10 cellular contexts compared by ENCODE assay signal in the genomic region with DNA sequence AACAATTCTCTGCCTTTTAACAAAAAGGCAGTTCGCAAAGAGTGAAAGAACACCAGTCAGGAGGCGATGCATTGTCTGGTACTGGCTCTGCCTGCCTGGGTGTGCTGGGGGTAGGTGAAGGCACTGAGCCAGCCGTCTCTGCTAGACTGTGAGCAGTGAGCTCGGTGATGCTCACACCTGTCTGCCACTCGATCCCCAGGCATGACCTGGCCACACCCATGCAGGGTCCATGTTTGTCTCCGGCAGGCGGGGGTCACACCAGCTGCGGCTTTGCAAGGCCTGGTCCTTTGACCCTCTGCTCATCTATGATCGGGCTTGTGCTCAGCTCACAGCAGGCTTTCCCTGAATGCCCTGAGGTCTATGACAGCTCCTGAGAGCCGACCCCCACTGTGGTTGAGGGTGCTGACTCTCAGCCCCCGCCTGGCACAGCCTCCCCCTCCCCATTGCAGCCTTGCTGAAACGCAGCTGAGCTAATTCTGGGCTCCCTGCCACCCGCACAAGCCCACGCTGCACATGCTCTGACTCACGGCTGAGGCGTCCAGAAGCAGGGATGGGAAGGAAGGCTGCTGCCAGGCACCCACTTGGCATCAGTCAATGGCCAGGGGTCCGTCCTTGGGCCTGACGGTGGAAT. TPM values are rescaled to one million over a fixed set of nuclear protein-coding genes. Genes with fewer than 3 reads are reported as not detected.
DNase-seq lines count a peak whose midpoint lies in the region; ATAC-seq, FAIRE-seq and TF ChIP-seq lines count a peak whose summit lies in the region.
"Had no signal": no experiment of that assay in that cellular context is flagged by ENCODE, and none has a peak within 500 bp of the region (broad histone marks: within the 10 kb centered on the region; RNA-seq: fewer than 3 reads in every experiment).

No MANE protein-coding gene starts in this region.

- H2AFZ ChIP-seq in astrocyte (ENCODE audit: low read depth, low read length), result no peak overlapping the region

- H4K20me1 ChIP-seq in astrocyte (ENCODE audit: insufficient read depth, low read length), result no peaks in the 10 kb centered on the region

- H3K36me3 Mint-ChIP-seq in astrocyte (ENCODE audit: low read depth, unreplicated experiment), result no peaks in the 10 kb centered on the region

- H3K4me1 Mint-ChIP-seq in astrocyte (ENCODE audit: low read depth, unreplicated experiment), result peaks cover 62% of the 10 kb centered on the region

- DNase-seq in AG08396 (ENCODE audit: low spot score) (peak; percentile 76), NCI-H1092 treated with DMSO at 0.1 percent for 48 hours (lab: John Stamatoyannopoulos, UW) (peak; percentile 79), astrocyte (ENCODE audit: low read depth) (peak; percentile 92), kidney glomerular epithelial cell (lab: John Stamatoyannopoulos, UW) (peak; percentile 91), T-helper 2 cell (no peak), coronary artery (ENCODE audit: low spot score) (no peak)

- H3K27ac Mint-ChIP-seq in astrocyte (ENCODE audit: unreplicated experiment), result peak overlapping the region; percentile 55

- FAIRE-seq in astrocyte (lab: Jason Lieb, UNC), result no peak

- TF ChIP-seq CTCF in astrocyte (IDR thresholded peaks at IDR 0.05; ENCODE audit: insufficient read depth, low read depth, low read length), result no peak
- no peak for TF ChIP-seq CTCF in coronary artery (IDR thresholded peaks at IDR 0.05)

- peak overlapping the region; percentile 63 for H3K27ac ChIP-seq in astrocyte (ENCODE audit: low read depth, low read length)
- no peak overlapping the region for H3K27ac ChIP-seq in coronary artery
- H3K27ac ChIP-seq: VCaP had no signal

- no peaks in the 10 kb centered on the region for H3K9me3 ChIP-seq in astrocyte (ENCODE audit: insufficient read depth, low read depth, low read length)

- H3K79me2 ChIP-seq in astrocyte (ENCODE audit: insufficient read depth, low read length), result no peaks in the 10 kb centered on the region

- no peaks in the 10 kb centered on the region for H3K9me3 Mint-ChIP-seq in astrocyte (ENCODE audit: unreplicated experiment)
- H3K9me3 Mint-ChIP-seq: nephron had no signal

- H3K36me3 ChIP-seq in astrocyte (ENCODE audit: insufficient read depth, low read length), result no peaks in the 10 kb centered on the region

- H3K4me2 ChIP-seq in astrocyte (ENCODE audit: low read length), result peak overlapping the region; percentile 73

- no peaks in the 10 kb centered on the region for H3K27me3 ChIP-seq in astrocyte (ENCODE audit: insufficient read depth, low read length)

- H3K4me3 ChIP-seq in astrocyte (ENCODE audit: insufficient read depth, low read depth, low read length), result no peak overlapping the region
- no peak overlapping the region for H3K4me3 ChIP-seq in coronary artery

- no peaks in the 10 kb centered on the region for H3K27me3 Mint-ChIP-seq in astrocyte (ENCODE audit: low read depth, unreplicated experiment)

- H3K4me1 ChIP-seq in astrocyte (ENCODE audit: insufficient read depth, low read length), result peaks cover 59% of the 10 kb centered on the region

- peak overlapping the region; percentile 43 for H3K9ac ChIP-seq in astrocyte (ENCODE audit: low read length)

- peak overlapping the region; percentile 17 for H3K4me3 Mint-ChIP-seq in astrocyte (ENCODE audit: unreplicated experiment)
- H3K4me3 Mint-ChIP-seq: nephron had no signal

- ATAC-seq in HG03457 (IDR thresholded peaks at IDR 0.05; ENCODE audit: unreplicated experiment) (no peak), HG03097 (IDR thresholded peaks at IDR 0.05; ENCODE audit: low FRiP score, unreplicated experiment) (no peak)

RNA-seq across cellular contexts. Expression of a gene that starts 23.7 kb away (rescaled TPM):
- 1.8 and 5.7 TPM in 2 replicates for total RNA-seq in astrocyte

Comparison
In these comparisons a context has a peak if more than half of its experiments do, and no peak if none do; other contexts are left out.
1. DNase-seq: peak in AG08396 (single experiment), NCI-H1092 treated with DMSO at 0.1 percent for 48 hours (single experiment), astrocyte (single experiment) and kidney glomerular epithelial cell (single experiment); none in T-helper 2 cell (0 of 5) and coronary artery (single experiment).